In genomic region chr15:31128919-31129768, GRCh38 we compare ENCODE assay signal across 8 cellular contexts. TPM values are rescaled to one million over a fixed set of nuclear protein-coding genes. Genes with fewer than 3 reads are reported as not detected.
A peak's percentile ranks its signal among the peaks of the same experiment; 100 is the strongest.
DNase-seq lines count a peak whose midpoint lies in the region; ATAC-seq and TF ChIP-seq lines count a peak whose summit lies in the region.

No MANE protein-coding gene starts in this region.

- H3K9me3 Mint-ChIP-seq in T-helper 2 cell treated with Interferon-gamma antibody and Interleukin-4, amounts not matched to agents 5 μg/mL and 100 μg/mL, for 36 hours, result no peaks in the 10 kb centered on the region

- no peaks in the 10 kb centered on the region for H3K36me3 Mint-ChIP-seq in T-helper 2 cell treated with Interferon-gamma antibody and Interleukin-4, amounts not matched to agents 5 μg/mL and 100 μg/mL, for 36 hours (ENCODE audit: low read depth)

- H3K9me3 ChIP-seq in left ventricle myocardium inferior (replicated peaks), result no peaks in the 10 kb centered on the region
- no peaks in the 10 kb centered on the region for H3K9me3 ChIP-seq in aorta (ENCODE audit: control insufficient read depth, low read length)

- H3K27me3 Mint-ChIP-seq in T-helper 2 cell treated with Interferon-gamma antibody and Interleukin-4, amounts not matched to agents 5 μg/mL and 100 μg/mL, for 36 hours (ENCODE audit: low read depth), result peaks cover 3% of the 10 kb centered on the region

- H3K4me1 ChIP-seq in left ventricle myocardium inferior (peaks cover 9% of the 10 kb centered on the region), aorta (ENCODE audit: control insufficient read depth in 1 of 2, insufficient read depth in 2 of 2, low read length in 2 of 2) (no peaks in the 10 kb centered on the region)

- no peak overlapping the region for H3K27ac Mint-ChIP-seq in T-helper 2 cell treated with Interferon-gamma antibody and Interleukin-4, amounts not matched to agents 5 μg/mL and 100 μg/mL, for 36 hours

- H3K4me1 Mint-ChIP-seq in T-helper 2 cell treated with Interferon-gamma antibody and Interleukin-4, amounts not matched to agents 5 μg/mL and 100 μg/mL, for 36 hours (ENCODE audit: low read depth), result peaks cover 2% of the 10 kb centered on the region

- no peaks in the 10 kb centered on the region for H3K27me3 ChIP-seq in left ventricle myocardium inferior (ENCODE audit: low read depth)
- no peaks in the 10 kb centered on the region for H3K27me3 ChIP-seq in aorta (ENCODE audit: control insufficient read depth in 1 of 2, insufficient read depth in 2 of 2, low read length in 1 of 2)

- 25 to 26% methylated on average over 19 of the region's 19 CpGs for WGBS in aorta, 2 donors

- TF ChIP-seq CTCF in GM12873 (IDR thresholded peaks at IDR 0.05; ENCODE audit: insufficient read depth, low read depth, low read length, missing control alignments), result peak; percentile 92
- peak; percentile 96 for TF ChIP-seq CTCF in left ventricle myocardium inferior (IDR thresholded peaks at IDR 0.05; ENCODE audit: borderline replicate concordance)
- TF ChIP-seq CTCF in retinal pigment epithelial cell (conservative IDR thresholded peaks at IDR 0.05; ENCODE audit: low read depth, low read length), result peak; percentile 99

- ATAC-seq in aorta (ENCODE audit: low FRiP score) (peak; percentile 77), HG02678 (IDR thresholded peaks at IDR 0.05; ENCODE audit: unreplicated experiment) (no peak)

- no peaks in the 10 kb centered on the region for H3K36me3 ChIP-seq in left ventricle myocardium inferior
- H3K36me3 ChIP-seq in aorta (ENCODE audit: control insufficient read depth in 1 of 2, insufficient read depth in 2 of 2, low read length in 1 of 2), result no peaks in the 10 kb centered on the region

- peak overlapping the region; percentile 22 for H3K4me3 ChIP-seq in left ventricle myocardium inferior
- peak overlapping the region; percentile 20 for H3K4me3 ChIP-seq in retinal pigment epithelial cell (ENCODE audit: low read length)
- H3K4me3 ChIP-seq in aorta (ENCODE audit: low read length in 2 of 2), result no peak overlapping the region

- peak; percentile 38 to 51 for DNase-seq in Kasumi-1 (lab: John Stamatoyannopoulos, UW)
- peak; percentile 55 for DNase-seq in T-helper 2 cell treated with Interferon-gamma antibody and Interleukin-4, amounts not matched to agents 5 μg/mL and 100 μg/mL, for 36 hours (ENCODE audit: low spot score)
- DNase-seq in amniotic epithelial cell (ENCODE audit: low read depth), result peak; percentile 44
- DNase-seq in left ventricle myocardium inferior, result peak; percentile 75
- DNase-seq in retinal pigment epithelial cell (ENCODE audit: low read depth), result no peak
- peak; percentile 76 to 84 for DNase-seq in aorta

- H3K27ac ChIP-seq in left ventricle myocardium inferior (replicated peaks), result no peak overlapping the region
- no peak overlapping the region for H3K27ac ChIP-seq in aorta (ENCODE audit: low read depth in 1 of 2, low read length in 2 of 2)

- no peak overlapping the region for H3K4me3 Mint-ChIP-seq in T-helper 2 cell treated with Interferon-gamma antibody and Interleukin-4, amounts not matched to agents 5 μg/mL and 100 μg/mL, for 36 hours

- intact Hi-C loops in left ventricle myocardium inferior (cut with micrococcal nuclease), result no loop called here
- intact Hi-C loops in aorta (cut with DNase I), result no loop called here

RNA-seq across cellular contexts. Expression of gene TRPM1, which starts 27.6 kb away (rescaled TPM):
- not detected for total RNA-seq in left ventricle myocardium inferior
- not detected for total RNA-seq in aorta
- not detected for polyA plus RNA-seq in aorta

Comparison
In these comparisons a context has a peak if more than half of its experiments do, and no peak if none do; other contexts are left out.
1. H3K4me3 ChIP-seq: peak in left ventricle myocardium inferior (single experiment) and retinal pigment epithelial cell (single experiment); none in aorta (0 of 2).
2. Peak in every context shown above with its lines, with median percentiles within 50 percentile points of each other: CTCF ChIP-seq.